9 cellular contexts compared by ENCODE assay signal in genomic region chr14:54881235-54881760, GRCh38. TPM values are rescaled to one million over a fixed set of nuclear protein-coding genes. Genes with fewer than 3 reads are reported as not detected.
DNase-seq lines count a peak whose midpoint lies in the region; ATAC-seq, FAIRE-seq and TF ChIP-seq lines count a peak whose summit lies in the region.
"Had no signal": no experiment of that assay in that cellular context is flagged by ENCODE, and none has a peak within 500 bp of the region (broad histone marks: within the 10 kb centered on the region; RNA-seq: fewer than 3 reads in every experiment).

No MANE protein-coding gene starts in this region.

- peak overlapping the region; percentile 36 for H3K4me3 ChIP-seq in AG09309 (ENCODE audit: control insufficient read depth, low read depth, low read length)
- peak overlapping the region in 1 of 2 donors; percentile 50 for H3K4me3 ChIP-seq in small intestine (ENCODE audit: low read depth in 1 of 2, low read length in 2 of 2)

- H3K27me3 Mint-ChIP-seq in activated CD4-positive, alpha-beta memory T cell treated with anti-CD3 and anti-CD28 coated beads for 36 hours = no peaks in the 10 kb centered on the region

- no peaks in the 10 kb centered on the region for H3K4me1 ChIP-seq in small intestine (ENCODE audit: control insufficient read depth in 2 of 2, insufficient read depth in 1 of 2, low read depth in 1 of 2, low read length in 1 of 2)

- no peaks in the 10 kb centered on the region for H3K36me3 ChIP-seq in small intestine (ENCODE audit: control insufficient read depth in 2 of 2, insufficient read depth in 2 of 2, low read length in 2 of 2)

- no peaks in the 10 kb centered on the region for H3K9me3 ChIP-seq in small intestine (ENCODE audit: control insufficient read depth, low read depth)

- POLR2A ChIA-PET in activated CD4-positive, alpha-beta memory T cell treated with anti-CD3 and anti-CD28 coated beads for 36 hours (lab: Charles Lee) = interaction anchor here (0.7 to 1.5 kb wide), 2 partner anchors 14 to 21 kb away, joined by 3 to 10 read pairs; partner anchors contain the start of gene GCH1

- ATAC-seq in GM18868 (IDR thresholded peaks at IDR 0.05; ENCODE audit: unreplicated experiment) (peak; percentile 63), HG03135 (IDR thresholded peaks at IDR 0.05; ENCODE audit: unreplicated experiment) (peak; percentile 57)
- ATAC-seq: HCT116 had no signal

- WGBS in small intestine, 3 donors = 2 to 5% (median 3%) methylated on average over 6 of the region's 6 CpGs

- intact Hi-C loops in activated CD4-positive, alpha-beta memory T cell treated with anti-CD3 and anti-CD28 coated beads for 36 hours (cut with micrococcal nuclease) = loop anchor here (1.0 to 5.0 kb wide), 6 partner anchors 12 to 444 kb away; partner anchors contain the start of genes GCH1, SAMD4A, SOCS4 and WDHD1

- peaks cover 2% of the 10 kb centered on the region for H3K36me3 Mint-ChIP-seq in activated CD4-positive, alpha-beta memory T cell treated with anti-CD3 and anti-CD28 coated beads for 36 hours

- TF ChIP-seq CTCF in AG09309 (IDR thresholded peaks at IDR 0.05; ENCODE audit: control insufficient read depth, insufficient read depth, low read depth, low read length, missing control alignments) = no peak

- no peak for FAIRE-seq in small intestine (lab: Jason Lieb, UNC)

- no peak for DNase-seq in AG09309 (ENCODE audit: low read depth)
- peak; percentile 34 for DNase-seq in activated CD4-positive, alpha-beta memory T cell treated with anti-CD3 and anti-CD28 coated beads for 36 hours
- DNase-seq in germinal center (ENCODE audit: low spot score) = peak; percentile 18
- DNase-seq in small intestine = peak; percentile 75
- no peak for DNase-seq in hippocampal formation (lab: John Stamatoyannopoulos, UW)
- DNase-seq in nucleus accumbens (lab: John Stamatoyannopoulos, UW) = no peak

- no peaks in the 10 kb centered on the region for H3K27me3 ChIP-seq in small intestine (ENCODE audit: control insufficient read depth in 2 of 2, insufficient read depth in 2 of 2, low read length in 2 of 2)

- no peaks in the 10 kb centered on the region for H3K9me3 Mint-ChIP-seq in activated CD4-positive, alpha-beta memory T cell treated with anti-CD3 and anti-CD28 coated beads for 36 hours

- H3K27ac ChIP-seq in small intestine (ENCODE audit: low read depth in 1 of 2, low read length in 1 of 2) = peak overlapping the region; percentile 85

- H3K27ac Mint-ChIP-seq in activated CD4-positive, alpha-beta memory T cell treated with anti-CD3 and anti-CD28 coated beads for 36 hours = peak overlapping the region; percentile 94

- CTCF ChIA-PET in activated CD4-positive, alpha-beta memory T cell treated with anti-CD3 and anti-CD28 coated beads for 36 hours (lab: Charles Lee) = interaction anchor here (0.7 to 1.7 kb wide), 11 partner anchors 10 to 533 kb away, joined by 3 to 15 read pairs (median 4); partner anchors contain the start of genes GCH1 and MAPK1IP1L

- H3K4me1 Mint-ChIP-seq in activated CD4-positive, alpha-beta memory T cell treated with anti-CD3 and anti-CD28 coated beads for 36 hours (ENCODE audit: low read depth) = peaks cover 46% of the 10 kb centered on the region

- peak overlapping the region; percentile 82 for H3K4me3 Mint-ChIP-seq in activated CD4-positive, alpha-beta memory T cell treated with anti-CD3 and anti-CD28 coated beads for 36 hours

RNA-seq across cellular contexts. Expression of gene GCH1, which starts 21.3 kb away (rescaled TPM):
- total RNA-seq in activated CD4-positive, alpha-beta memory T cell treated with anti-CD3 and anti-CD28 coated beads for 36 hours = 10 to 100 TPM; 40.8 to 42.3 TPM
- polyA plus RNA-seq in small intestine = 10 to 100 TPM; 15.0 to 47.4 (median 45.7) TPM

Comparison
In these comparisons a context has a peak if more than half of its experiments do, and no peak if none do; other contexts are left out.
1. DNase-seq: peak in activated CD4-positive, alpha-beta memory T cell treated with anti-CD3 and anti-CD28 coated beads for 36 hours (single experiment), germinal center (single experiment) and small intestine (single experiment); none in AG09309 (single experiment), hippocampal formation (0 of 2) and nucleus accumbens (0 of 56).